ENCODE assay signal across 20 cellular contexts in the genomic region with DNA sequence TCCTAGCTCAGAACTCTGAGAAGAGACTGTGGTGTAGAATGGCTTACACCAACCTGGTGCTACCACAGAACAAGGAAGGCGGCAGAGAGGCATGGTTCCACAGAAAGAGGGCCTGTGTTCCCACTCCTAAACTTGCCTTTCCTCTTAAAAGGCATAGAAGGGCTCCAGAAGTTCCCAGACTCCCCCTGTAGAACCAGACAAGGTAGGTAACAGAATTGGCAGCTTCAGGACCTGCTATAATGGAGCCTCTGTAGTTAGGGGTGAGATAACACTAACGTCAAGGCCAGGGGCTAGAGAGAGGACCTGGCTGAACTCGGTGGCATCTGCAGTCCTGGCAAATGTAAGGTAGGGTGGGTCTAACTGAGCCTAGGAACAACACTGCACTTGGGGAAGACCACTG.
"Had no signal": no experiment of that assay in that cellular context is flagged by ENCODE, and none has a peak within 500 bp of the region (broad histone marks: within the 10 kb centered on the region; RNA-seq: fewer than 3 reads in every experiment).

No MANE protein-coding gene starts in this region.

- H3K4me3 Mint-ChIP-seq: memory B cell had no signal

- H3K36me3 ChIP-seq: esophagus squamous epithelium, gastrocnemius medialis, heart right ventricle, left lung, lower lobe of right lung had no signal

- H3K4me3 ChIP-seq: coronary artery, dorsolateral prefrontal cortex, esophagus squamous epithelium, gastrocnemius medialis, heart right ventricle, left lung, lower lobe of right lung had no signal

- H3K9me3 ChIP-seq: esophagus squamous epithelium, gastrocnemius medialis, heart right ventricle, left lung, lower lobe of right lung had no signal

- H3K27ac ChIP-seq: coronary artery, dorsolateral prefrontal cortex, esophagus squamous epithelium, gastrocnemius medialis, heart right ventricle, left lung, lower lobe of right lung had no signal

- H3K27me3 Mint-ChIP-seq: memory B cell had no signal

- ATAC-seq: gastrocnemius medialis, heart right ventricle, left cardiac atrium, left lung, left ventricle myocardium superior, lower lobe of right lung had no signal

- DNase-seq: dermis blood vessel endothelial cell; dorsolateral prefrontal cortex; effector CD4-positive, alpha-beta T cell; effector memory CD4-positive, alpha-beta T cell; esophagus squamous epithelium; foreskin fibroblast; foreskin melanocyte; gastrocnemius medialis; glutamatergic neuron; head of caudate nucleus; heart right ventricle; hippocampal formation; left cardiac atrium; left lung; left ventricle myocardium superior; lower lobe of right lung; mesendoderm; midbrain had no signal

- H3K9me3 Mint-ChIP-seq: memory B cell had no signal

- H3K36me3 Mint-ChIP-seq: memory B cell had no signal

- H3K27me3 ChIP-seq: dorsolateral prefrontal cortex, esophagus squamous epithelium, gastrocnemius medialis, heart right ventricle, left lung had no signal
